ENCODE assay signal across 1 cellular context in the genomic region with DNA sequence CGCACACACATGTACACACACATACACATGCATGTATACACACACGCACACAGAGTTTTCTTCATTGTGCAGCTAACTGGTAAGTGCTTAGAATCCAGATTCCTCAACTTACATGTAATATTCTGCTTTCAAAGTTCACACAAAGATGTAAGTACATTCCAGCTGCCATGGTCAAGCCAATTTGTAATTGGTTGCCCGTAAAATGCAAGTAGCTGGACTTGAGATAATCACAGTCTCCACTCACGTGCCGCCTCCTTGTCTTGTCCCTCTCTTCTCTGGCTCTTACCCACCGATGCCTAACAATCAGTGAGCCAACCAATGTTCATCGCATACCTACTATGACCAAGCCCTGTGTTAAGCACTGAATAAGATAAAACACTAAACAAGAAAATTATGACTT.
TF ChIP-seq lines count a peak whose summit lies in the region.

No MANE protein-coding gene starts in this region.

TF ChIP-seq in HCT116, 20 proteins besides CTCF, POLR2A, EP300 and RAD21 (continued from another document):
- TF ChIP-seq, protein P1, sequence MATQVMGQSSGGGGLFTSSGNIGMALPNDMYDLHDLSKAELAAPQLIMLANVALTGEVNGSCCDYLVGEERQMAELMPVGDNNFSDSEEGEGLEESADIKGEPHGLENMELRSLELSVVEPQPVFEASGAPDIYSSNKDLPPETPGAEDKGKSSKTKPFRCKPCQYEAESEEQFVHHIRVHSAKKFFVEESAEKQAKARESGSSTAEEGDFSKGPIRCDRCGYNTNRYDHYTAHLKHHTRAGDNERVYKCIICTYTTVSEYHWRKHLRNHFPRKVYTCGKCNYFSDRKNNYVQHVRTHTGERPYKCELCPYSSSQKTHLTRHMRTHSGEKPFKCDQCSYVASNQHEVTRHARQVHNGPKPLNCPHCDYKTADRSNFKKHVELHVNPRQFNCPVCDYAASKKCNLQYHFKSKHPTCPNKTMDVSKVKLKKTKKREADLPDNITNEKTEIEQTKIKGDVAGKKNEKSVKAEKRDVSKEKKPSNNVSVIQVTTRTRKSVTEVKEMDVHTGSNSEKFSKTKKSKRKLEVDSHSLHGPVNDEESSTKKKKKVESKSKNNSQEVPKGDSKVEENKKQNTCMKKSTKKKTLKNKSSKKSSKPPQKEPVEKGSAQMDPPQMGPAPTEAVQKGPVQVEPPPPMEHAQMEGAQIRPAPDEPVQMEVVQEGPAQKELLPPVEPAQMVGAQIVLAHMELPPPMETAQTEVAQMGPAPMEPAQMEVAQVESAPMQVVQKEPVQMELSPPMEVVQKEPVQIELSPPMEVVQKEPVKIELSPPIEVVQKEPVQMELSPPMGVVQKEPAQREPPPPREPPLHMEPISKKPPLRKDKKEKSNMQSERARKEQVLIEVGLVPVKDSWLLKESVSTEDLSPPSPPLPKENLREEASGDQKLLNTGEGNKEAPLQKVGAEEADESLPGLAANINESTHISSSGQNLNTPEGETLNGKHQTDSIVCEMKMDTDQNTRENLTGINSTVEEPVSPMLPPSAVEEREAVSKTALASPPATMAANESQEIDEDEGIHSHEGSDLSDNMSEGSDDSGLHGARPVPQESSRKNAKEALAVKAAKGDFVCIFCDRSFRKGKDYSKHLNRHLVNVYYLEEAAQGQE (IDR thresholded peaks at IDR 0.05; ENCODE audit: low read depth) = no peak
- TF ChIP-seq JUND (IDR thresholded peaks at IDR 0.05) (no peak), ZFX (IDR thresholded peaks at IDR 0.05) (no peak), MAX (IDR thresholded peaks at IDR 0.05) (no peak), EGR1 (IDR thresholded peaks at IDR 0.05; ENCODE audit: low read depth) (no peak), EZH2phosphoT487 (IDR thresholded peaks at IDR 0.05; ENCODE audit: borderline replicate concordance) (no peak), POLR2AphosphoS5 (IDR thresholded peaks at IDR 0.05; ENCODE audit: low read depth, low read length) (no peak), SRF (IDR thresholded peaks at IDR 0.05; ENCODE audit: low read depth) (no peak), ELF1 (IDR thresholded peaks at IDR 0.05; ENCODE audit: borderline replicate concordance, low read depth) (no peak)
TF ChIP-seq in HCT116: peak in this region for 0.
